7 cellular contexts compared by ENCODE assay signal in genomic region chr1:88252745-88253144, GRCh38.
"Had no signal": no experiment of that assay in that cellular context is flagged by ENCODE, and none has a peak within 500 bp of the region (broad histone marks: within the 10 kb centered on the region; RNA-seq: fewer than 3 reads in every experiment).

No MANE protein-coding gene starts in this region.

- FAIRE-seq: HTR-8/SVneo, K562 had no signal

- H3K9ac ChIP-seq: KMS-11 had no signal

- H3K4me3 ChIP-seq: K562 had no signal

- DNase-seq: IMR-90, KBM-7, KG1 had no signal

- ATAC-seq: K562 had no signal

- H3K27ac ChIP-seq: HL-60, KMS-11 had no signal

- H3K4me2 ChIP-seq: KMS-11 had no signal
